1 cellular context compared by ENCODE assay signal in genomic region chr12:51320311-51320694, GRCh38.
TF ChIP-seq lines count a peak whose summit lies in the region.

No MANE protein-coding gene starts in this region.

TF ChIP-seq in H1, 55 proteins besides CTCF, POLR2A, EP300 and RAD21:
- TF ChIP-seq SAP30 (IDR thresholded peaks at IDR 0.05; ENCODE audit: insufficient read depth, insufficient replicate concordance, low read length) (no peak), SP1 (IDR thresholded peaks at IDR 0.05; ENCODE audit: low read depth, low read length) (no peak), TBP (IDR thresholded peaks at IDR 0.05; ENCODE audit: low read depth, low read length) (no peak), ZNF274 (IDR thresholded peaks at IDR 0.05; ENCODE audit: borderline replicate concordance, extremely low read depth, low read length) (no peak), SUZ12 (IDR thresholded peaks at IDR 0.05; ENCODE audit: low read length) (no peak), USF2 (IDR thresholded peaks at IDR 0.05; ENCODE audit: low read length) (no peak), CBX8 (IDR thresholded peaks at IDR 0.05; ENCODE audit: borderline replicate concordance, low read depth, low read length) (no peak), EZH2 (IDR thresholded peaks at IDR 0.05; ENCODE audit: low read depth, low read length, severe bottlenecking) (no peak), RXRA (IDR thresholded peaks at IDR 0.05; ENCODE audit: insufficient read depth, low read depth, low read length) (no peak), RFX5 (IDR thresholded peaks at IDR 0.05; ENCODE audit: borderline replicate concordance, low read depth, low read length) (no peak), JUND (IDR thresholded peaks at IDR 0.05; ENCODE audit: low read length) (no peak), GTF2F1 (IDR thresholded peaks at IDR 0.05; ENCODE audit: borderline replicate concordance, low read depth, low read length) (no peak), ATF2 (IDR thresholded peaks at IDR 0.05; ENCODE audit: low read length) (no peak), SP2 (IDR thresholded peaks at IDR 0.05; ENCODE audit: low read length) (no peak), RBBP5 (IDR thresholded peaks at IDR 0.05; ENCODE audit: borderline replicate concordance, low read depth, low read length) (no peak), BCL11A (IDR thresholded peaks at IDR 0.05; ENCODE audit: low read depth in 2 of 2, low read length in 2 of 2) (no peak), KDM4A (IDR thresholded peaks at IDR 0.05; ENCODE audit: low read depth, low read length, severe bottlenecking) (no peak)
- TF ChIP-seq, protein P1, sequence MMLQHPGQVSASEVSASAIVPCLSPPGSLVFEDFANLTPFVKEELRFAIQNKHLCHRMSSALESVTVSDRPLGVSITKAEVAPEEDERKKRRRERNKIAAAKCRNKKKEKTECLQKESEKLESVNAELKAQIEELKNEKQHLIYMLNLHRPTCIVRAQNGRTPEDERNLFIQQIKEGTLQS (IDR thresholded peaks at IDR 0.05; ENCODE audit: insufficient read depth, low read depth, low read length) = no peak
TF ChIP-seq in H1: peak in this region for 0.
